In the genomic region with DNA sequence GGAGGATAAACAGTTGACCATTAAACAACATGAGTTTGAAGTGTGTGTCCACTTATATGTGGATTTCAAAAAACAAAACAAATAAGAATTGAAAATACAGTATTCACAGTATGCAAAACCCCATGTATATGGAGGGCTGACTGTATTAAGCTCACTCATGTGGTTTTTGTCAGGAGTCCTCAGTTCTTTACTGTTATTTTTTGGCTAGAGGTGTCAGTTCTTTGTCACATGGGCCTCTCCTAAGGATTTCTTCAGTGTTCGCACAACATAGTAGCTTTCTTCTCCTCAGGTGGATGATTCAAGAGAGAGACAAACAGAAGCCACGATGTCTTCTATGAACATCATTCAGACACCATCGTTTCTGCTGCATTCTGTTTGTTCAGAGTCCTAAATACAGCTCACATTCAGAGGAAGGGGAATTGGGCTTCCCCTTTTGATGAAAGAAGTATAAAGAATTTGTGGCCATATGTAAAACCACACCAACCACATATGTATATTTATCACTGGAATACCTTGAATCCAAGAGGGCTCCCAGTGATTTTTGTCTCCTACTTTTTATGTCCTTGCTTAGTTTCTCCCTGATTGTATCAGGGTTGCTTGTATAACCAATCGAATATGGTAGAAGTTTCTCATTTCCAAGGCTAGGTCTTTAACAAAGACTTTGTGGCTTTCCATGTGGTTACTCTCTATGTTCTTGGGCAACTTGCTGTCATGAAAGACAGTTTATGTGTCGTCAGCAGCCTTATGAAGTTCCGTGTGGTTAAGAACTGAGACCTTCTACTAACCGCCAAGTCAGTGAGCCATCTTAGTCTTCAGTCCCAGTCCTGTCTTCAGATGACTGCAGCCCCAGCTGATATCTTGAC, we compare ENCODE assay signal across 8 cellular contexts. TPM values are rescaled to one million over a fixed set of nuclear protein-coding genes. Genes with fewer than 3 reads are reported as not detected.
A peak's percentile ranks its signal among the peaks of the same experiment; 100 is the strongest.
DNase-seq lines count a peak whose midpoint lies in the region; ATAC-seq and TF ChIP-seq lines count a peak whose summit lies in the region.

No MANE protein-coding gene starts in this region.

- peaks cover 93% of the 10 kb centered on the region for H3K79me2 ChIP-seq in SK-N-SH (ENCODE audit: insufficient read depth)

- peak; percentile 97 for ATAC-seq in GM18858 (IDR thresholded peaks at IDR 0.05; ENCODE audit: unreplicated experiment)
- peak; percentile 97 for ATAC-seq in HG02884 (IDR thresholded peaks at IDR 0.05; ENCODE audit: unreplicated experiment)
- peak; percentile 99 for ATAC-seq in activated naive CD8-positive, alpha-beta T cell treated with anti-CD3 and anti-CD28 coated beads, Interleukin-2, amount 50 U/mL, for 24 hours
- ATAC-seq in SK-N-SH treated with all-trans-retinoic acid at 6 μM for 48 hours = no peak

- TF ChIP-seq EP300 in SK-N-SH (IDR thresholded peaks at IDR 0.05; ENCODE audit: borderline replicate concordance in 1 of 2, low read depth in 1 of 2, low read length in 1 of 2) = no peak

- peak overlapping the region; percentile 65 for H3K4me3 Mint-ChIP-seq in activated naive CD8-positive, alpha-beta T cell treated with anti-CD3 and anti-CD28 coated beads, Interleukin-2, amount 50 U/mL, for 24 hours

- H3K4me2 ChIP-seq in SK-N-SH = no peak overlapping the region

- peaks cover 14% of the 10 kb centered on the region for H3K27me3 Mint-ChIP-seq in activated naive CD8-positive, alpha-beta T cell treated with anti-CD3 and anti-CD28 coated beads, Interleukin-2, amount 50 U/mL, for 24 hours

- CTCF ChIA-PET in SK-N-SH (lab: Yijun Ruan, JAX) = interaction anchor here (1.2 kb wide), 1 partner anchor 101 kb away, joined by 4 read pairs; no protein-coding TSS in a partner anchor

- H2AFZ ChIP-seq in SK-N-SH (ENCODE audit: low read depth) = no peak overlapping the region

- no peak overlapping the region for H3K4me3 ChIP-seq in Peyer's patch
- no peak overlapping the region for H3K4me3 ChIP-seq in SK-N-SH (ENCODE audit: low read depth in 2 of 2, low read length in 1 of 2)

- H4K20me1 ChIP-seq in SK-N-SH (ENCODE audit: insufficient read depth) = peaks cover 8% of the 10 kb centered on the region; the same call in 1 of the 2 replicates

- H3K36me3 ChIP-seq in Peyer's patch = no peaks in the 10 kb centered on the region
- no peaks in the 10 kb centered on the region for H3K36me3 ChIP-seq in SK-N-SH (replicated peaks in 1 of 2; ENCODE audit: control insufficient read depth in 1 of 2, insufficient read depth in 2 of 2, low read length in 1 of 2)

- H3K9me2 ChIP-seq in SK-N-SH = peaks cover 3% of the 10 kb centered on the region; the same call in 1 of the 2 replicates

- no peak overlapping the region for H3K9ac ChIP-seq in SK-N-SH

- peak overlapping the region in 1 of 4 donors; percentile 42 for H3K27ac ChIP-seq in Peyer's patch
- no peak overlapping the region for H3K27ac ChIP-seq in SK-N-SH (ENCODE audit: low read depth in 2 of 2, low read length in 1 of 2)

- H3F3A ChIP-seq in SK-N-SH (replicated peaks; ENCODE audit: insufficient read depth) = peaks cover 17% of the 10 kb centered on the region

- H3K36me3 Mint-ChIP-seq in activated naive CD8-positive, alpha-beta T cell treated with anti-CD3 and anti-CD28 coated beads, Interleukin-2, amount 50 U/mL, for 24 hours (ENCODE audit: low read depth) = peaks cover 8% of the 10 kb centered on the region

- no peaks in the 10 kb centered on the region for H3K9me3 Mint-ChIP-seq in activated naive CD8-positive, alpha-beta T cell treated with anti-CD3 and anti-CD28 coated beads, Interleukin-2, amount 50 U/mL, for 24 hours

- DNase-seq in Peyer's patch (peak in 2 of 3 donors; percentile 34 to 55), NCI-H2227 treated with DMSO at 0.1 percent for 48 hours (lab: John Stamatoyannopoulos, UW) (no peak), SK-N-SH (no peak)
- peak; percentile 46 for DNase-seq in activated naive CD8-positive, alpha-beta T cell treated with anti-CD3 and anti-CD28 coated beads, Interleukin-2, amount 50 U/mL, for 24 hours
- DNase-seq in stimulated activated CD8-positive, alpha-beta memory T cell treated with anti-CD3 and anti-CD28 coated beads, Interleukin-7, amount 100 ng/mL, for 48 hours (ENCODE audit: extremely low read depth in 1 of 2, low read depth in 1 of 2) = peak; percentile 8 to 57

- H3K9me3 ChIP-seq in Peyer's patch = no peaks in the 10 kb centered on the region
- no peaks in the 10 kb centered on the region for H3K9me3 ChIP-seq in SK-N-SH

- no peak for TF ChIP-seq RAD21 in SK-N-SH (IDR thresholded peaks at IDR 0.05; ENCODE audit: low read length)

- H3K4me1 ChIP-seq in Peyer's patch (no peaks in the 10 kb centered on the region), SK-N-SH (ENCODE audit: control insufficient read depth in 1 of 2, insufficient read depth in 2 of 2, low read depth in 1 of 2, low read length in 1 of 2) (peaks cover 0 to 22% of the 10 kb centered on the region in 2 experiments; a peak in 3 of 4 replicates)

- H3K27me3 ChIP-seq in Peyer's patch = no peaks in the 10 kb centered on the region
- H3K27me3 ChIP-seq in SK-N-SH (ENCODE audit: insufficient read depth) = no peaks in the 10 kb centered on the region

- peaks cover 51% of the 10 kb centered on the region for H3K4me1 Mint-ChIP-seq in activated naive CD8-positive, alpha-beta T cell treated with anti-CD3 and anti-CD28 coated beads, Interleukin-2, amount 50 U/mL, for 24 hours

- peak overlapping the region; percentile 88 for H3K27ac Mint-ChIP-seq in activated naive CD8-positive, alpha-beta T cell treated with anti-CD3 and anti-CD28 coated beads, Interleukin-2, amount 50 U/mL, for 24 hours

- TF ChIP-seq CTCF in Peyer's patch (IDR thresholded peaks at IDR 0.05) = no peak
- no peak for TF ChIP-seq CTCF in SK-N-SH (IDR thresholded peaks at IDR 0.05)

- TF ChIP-seq POLR2A in Peyer's patch (IDR thresholded peaks at IDR 0.05) = no peak

- POLR2A ChIA-PET in SK-N-SH (lab: Yijun Ruan, JAX) = no interaction called here

- 94% methylated on average over 7 of the region's 7 CpGs for WGBS in SK-N-SH (ENCODE audit: low lambda C conversion rate)

TF ChIP-seq in SK-N-SH treated with all-trans-retinoic acid at 6 μM for 48 hours, 23 proteins besides CTCF, POLR2A, EP300 and RAD21:
- TF ChIP-seq SNAI2 (CRISPR knock-in tag; IDR thresholded peaks at IDR 0.05) = no peak
- TF ChIP-seq ZFP30 (CRISPR knock-in tag; IDR thresholded peaks at IDR 0.05) = no peak

TF ChIP-seq in SK-N-SH, 30 proteins besides CTCF, POLR2A, EP300 and RAD21:
- TF ChIP-seq TCF12 (IDR thresholded peaks at IDR 0.05) (no peak), GABPA (IDR thresholded peaks at IDR 0.05; ENCODE audit: low read depth) (no peak), CHD2 (IDR thresholded peaks at IDR 0.05; ENCODE audit: low read length, partially characterized antibody) (no peak), POLR2AphosphoS5 (IDR thresholded peaks at IDR 0.05; ENCODE audit: low read depth, low read length) (no peak), EZH2phosphoT487 (IDR thresholded peaks at IDR 0.05; ENCODE audit: borderline replicate concordance, low read depth) (no peak), GATA2 (CRISPR knock-in tag; IDR thresholded peaks at IDR 0.05) (no peak), FOSL2 (IDR thresholded peaks at IDR 0.05; ENCODE audit: borderline replicate concordance, low read depth) (no peak), NRF1 (IDR thresholded peaks at IDR 0.05; ENCODE audit: low read depth, low read length) (no peak), MEF2A (IDR thresholded peaks at IDR 0.05; ENCODE audit: borderline replicate concordance, low read depth) (no peak), YY1 (IDR thresholded peaks at IDR 0.05; ENCODE audit: low read depth) (no peak), SMC3 (IDR thresholded peaks at IDR 0.05; ENCODE audit: low read depth, low read length) (no peak), RFX5 (IDR thresholded peaks at IDR 0.05; ENCODE audit: low read length) (no peak)
- TF ChIP-seq, protein P1, sequence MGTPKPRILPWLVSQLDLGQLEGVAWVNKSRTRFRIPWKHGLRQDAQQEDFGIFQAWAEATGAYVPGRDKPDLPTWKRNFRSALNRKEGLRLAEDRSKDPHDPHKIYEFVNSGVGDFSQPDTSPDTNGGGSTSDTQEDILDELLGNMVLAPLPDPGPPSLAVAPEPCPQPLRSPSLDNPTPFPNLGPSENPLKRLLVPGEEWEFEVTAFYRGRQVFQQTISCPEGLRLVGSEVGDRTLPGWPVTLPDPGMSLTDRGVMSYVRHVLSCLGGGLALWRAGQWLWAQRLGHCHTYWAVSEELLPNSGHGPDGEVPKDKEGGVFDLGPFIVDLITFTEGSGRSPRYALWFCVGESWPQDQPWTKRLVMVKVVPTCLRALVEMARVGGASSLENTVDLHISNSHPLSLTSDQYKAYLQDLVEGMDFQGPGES (IDR thresholded peaks at IDR 0.05; ENCODE audit: low read depth, low read length) = no peak
- TF ChIP-seq, protein P2, sequence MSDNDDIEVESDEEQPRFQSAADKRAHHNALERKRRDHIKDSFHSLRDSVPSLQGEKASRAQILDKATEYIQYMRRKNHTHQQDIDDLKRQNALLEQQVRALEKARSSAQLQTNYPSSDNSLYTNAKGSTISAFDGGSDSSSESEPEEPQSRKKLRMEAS (IDR thresholded peaks at IDR 0.05; ENCODE audit: low read depth) = no peak
- TF ChIP-seq, protein P3, sequence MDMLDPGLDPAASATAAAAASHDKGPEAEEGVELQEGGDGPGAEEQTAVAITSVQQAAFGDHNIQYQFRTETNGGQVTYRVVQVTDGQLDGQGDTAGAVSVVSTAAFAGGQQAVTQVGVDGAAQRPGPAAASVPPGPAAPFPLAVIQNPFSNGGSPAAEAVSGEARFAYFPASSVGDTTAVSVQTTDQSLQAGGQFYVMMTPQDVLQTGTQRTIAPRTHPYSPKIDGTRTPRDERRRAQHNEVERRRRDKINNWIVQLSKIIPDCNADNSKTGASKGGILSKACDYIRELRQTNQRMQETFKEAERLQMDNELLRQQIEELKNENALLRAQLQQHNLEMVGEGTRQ (IDR thresholded peaks at IDR 0.05; ENCODE audit: borderline replicate concordance, low read depth, low read length) = no peak

RNA-seq across cellular contexts. Expression of a gene that starts 18.9 kb away (rescaled TPM):
- total RNA-seq in Peyer's patch = 10 to 100 TPM in 3 of 4 donors, 1 to 10 TPM in 1; 7.5 to 66.8 (median 17.2) TPM
- polyA plus RNA-seq in SK-N-SH (2012; rRNA removed) = 38.9 and 46.7 TPM in 2 replicates
- 51.2 and 58.0 TPM in 2 replicates for polyA plus RNA-seq in SK-N-SH (2012; cell fraction: cytosol; rRNA removed)
- 19.0 and 33.0 TPM in 2 replicates for polyA plus RNA-seq in SK-N-SH (2012; cell fraction: nucleus; rRNA removed)

RNA-seq across cellular contexts. Expression of a gene that starts 29.3 kb away (rescaled TPM):
- 1 to 10 TPM in 1 of 4 donors, not detected in 3; 2.1 TPM for total RNA-seq in Peyer's patch
- polyA plus RNA-seq in SK-N-SH (2012; rRNA removed) = 3.3 and 4.3 TPM in 2 replicates
- polyA plus RNA-seq in SK-N-SH (2012; cell fraction: cytosol; rRNA removed) = 4.1 TPM in 2 replicates
- 4.2 and 5.9 TPM in 2 replicates for polyA plus RNA-seq in SK-N-SH (2012; cell fraction: nucleus; rRNA removed)

Comparison
In these comparisons a context has a peak if more than half of its experiments do, and no peak if none do; other contexts are left out.
1. DNase-seq: peak in Peyer's patch (2 of 3), activated naive CD8-positive, alpha-beta T cell treated with anti-CD3 and anti-CD28 coated beads, Interleukin-2, amount 50 U/mL, for 24 hours (single experiment) and stimulated activated CD8-positive, alpha-beta memory T cell treated with anti-CD3 and anti-CD28 coated beads, Interleukin-7, amount 100 ng/mL, for 48 hours (2 of 2); none in NCI-H2227 treated with DMSO at 0.1 percent for 48 hours (single experiment) and SK-N-SH (single experiment).